Comparison of ENCODE assay signal across 38 cellular contexts in genomic region chr22:43431821-43432554, GRCh38. TPM values are rescaled to one million over a fixed set of nuclear protein-coding genes. Genes with fewer than 3 reads are reported as not detected.
"Had no signal": no experiment of that assay in that cellular context is flagged by ENCODE, and none has a peak within 500 bp of the region (broad histone marks: within the 10 kb centered on the region; RNA-seq: fewer than 3 reads in every experiment).

No MANE protein-coding gene starts in this region.

- H3K36me3 ChIP-seq: adrenal gland, esophagus muscularis mucosa, gastrocnemius medialis, heart left ventricle had no signal

- H3K4me1 Mint-ChIP-seq: activated CD4-positive, alpha-beta T cell treated with anti-CD3 and anti-CD28 coated beads for 36 hours; activated CD4-positive, alpha-beta T cell treated with anti-CD3 and anti-CD28 coated beads, Interleukin-2, amount 10 ng/mL, durations not matched to agents 24 days and 14 days; activated CD8-positive, alpha-beta memory T cell treated with anti-CD3 and anti-CD28 coated beads, Interleukin-2, amount 10 ng/mL, durations not matched to agents 7 days and 5 days; activated naive CD4-positive, alpha-beta T cell treated with anti-CD3 and anti-CD28 coated beads, Interleukin-2, amount 50 U/mL, for 24 hours; activated naive CD8-positive, alpha-beta T cell treated with anti-CD3 and anti-CD28 coated beads for 36 hours; activated naive CD8-positive, alpha-beta T cell treated with anti-CD3 and anti-CD28 coated beads, Interleukin-2, amount 50 U/mL, for 24 hours; endodermal cell; T-cell had no signal

- H3K9me3 Mint-ChIP-seq: activated CD4-positive, alpha-beta memory T cell treated with anti-CD3 and anti-CD28 coated beads for 36 hours; activated CD4-positive, alpha-beta T cell treated with anti-CD3 and anti-CD28 coated beads, Interleukin-2, amount 10 ng/mL, durations not matched to agents 24 days and 14 days; activated naive CD4-positive, alpha-beta T cell treated with anti-CD3 and anti-CD28 coated beads for 36 hours; activated naive CD4-positive, alpha-beta T cell treated with anti-CD3 and anti-CD28 coated beads, Interleukin-2, amount 50 U/mL, for 24 hours; activated naive CD8-positive, alpha-beta T cell treated with anti-CD3 and anti-CD28 coated beads for 36 hours; activated naive CD8-positive, alpha-beta T cell treated with anti-CD3 and anti-CD28 coated beads, Interleukin-2, amount 50 U/mL, for 24 hours; activated T-helper 1 cell treated with anti-CD3 and anti-CD28 coated beads, Interleukin-12 subunit alpha, Interleukin-12 subunit beta, Interleukin-2, Interleukin-4 antibody, amounts not matched to agents 30 ng/mL and 10 ng/mL and 1 ng/mL, durations not matched to agents 14 hours and 24 hours and 36 hours; activated T-helper 2 cell treated with anti-CD3 and anti-CD28 coated beads, Interferon-gamma antibody, Interleukin-2, Interleukin-4, amounts not matched to agents 10 μg/mL and 5 μg/mL and 100 μg/mL, durations not matched to agents 14 hours and 24 hours and 36 hours; dendritic cell treated with granulocyte-macrophage colony-stimulating factor and Interleukin-4, amounts not matched to agents 40 ng/mL and 50 ng/mL, for 4 days; endodermal cell; T-cell; T-helper 1 cell treated with Interleukin-12 subunit alpha and Interleukin-12 subunit beta and Interleukin-4 antibody, amounts not matched to agents 30 μg/mL and 1 μg/mL, for 36 hours had no signal

- H3K4me3 Mint-ChIP-seq: activated CD4-positive, alpha-beta memory T cell treated with anti-CD3 and anti-CD28 coated beads for 36 hours; activated CD4-positive, alpha-beta T cell treated with anti-CD3 and anti-CD28 coated beads for 36 hours; activated CD4-positive, alpha-beta T cell treated with anti-CD3 and anti-CD28 coated beads, Interleukin-2, amount 10 ng/mL, durations not matched to agents 24 days and 14 days; activated CD8-positive, alpha-beta memory T cell treated with anti-CD3 and anti-CD28 coated beads, Interleukin-2, amount 10 ng/mL, durations not matched to agents 7 days and 5 days; activated CD8-positive, alpha-beta T cell treated with anti-CD3 and anti-CD28 coated beads, Interleukin-2, amount 10 ng/mL, durations not matched to agents 7 days and 5 days; activated naive CD4-positive, alpha-beta T cell treated with anti-CD3 and anti-CD28 coated beads for 36 hours; activated naive CD4-positive, alpha-beta T cell treated with anti-CD3 and anti-CD28 coated beads, Interleukin-2, amount 50 U/mL, for 24 hours; activated naive CD8-positive, alpha-beta T cell treated with anti-CD3 and anti-CD28 coated beads for 36 hours; activated naive CD8-positive, alpha-beta T cell treated with anti-CD3 and anti-CD28 coated beads, Interleukin-2, amount 50 U/mL, for 24 hours; activated T-helper 1 cell treated with anti-CD3 and anti-CD28 coated beads, Interleukin-12 subunit alpha, Interleukin-12 subunit beta, Interleukin-2, Interleukin-4 antibody, amounts not matched to agents 30 ng/mL and 10 ng/mL and 1 ng/mL, durations not matched to agents 14 hours and 24 hours and 36 hours; dendritic cell treated with granulocyte-macrophage colony-stimulating factor and Interleukin-4, amounts not matched to agents 40 ng/mL and 50 ng/mL, for 4 days; endodermal cell; T-cell; T-helper 1 cell treated with Interleukin-12 subunit alpha and Interleukin-12 subunit beta and Interleukin-4 antibody, amounts not matched to agents 30 μg/mL and 1 μg/mL, for 36 hours had no signal

- H3K27me3 ChIP-seq: body of pancreas had no signal

- DNase-seq: activated CD4-positive, alpha-beta memory T cell treated with anti-CD3 and anti-CD28 coated beads for 36 hours; activated CD4-positive, alpha-beta T cell treated with anti-CD3 and anti-CD28 coated beads for 36 hours; activated CD4-positive, alpha-beta T cell treated with anti-CD3 and anti-CD28 coated beads, Interleukin-2, amount 10 ng/mL, durations not matched to agents 24 days and 14 days; activated CD4-positive, CD25-positive, alpha-beta regulatory T cell; activated CD4-positive, CD25-positive, alpha-beta regulatory T cell treated with anti-CD3 and anti-CD28 coated beads, Interleukin-2, amount 50 U/mL, for 72 hours; activated CD8-positive, alpha-beta memory T cell treated with anti-CD3 and anti-CD28 coated beads, Interleukin-2, amount 10 ng/mL, durations not matched to agents 7 days and 5 days; activated CD8-positive, alpha-beta memory T cell treated with anti-CD3 and anti-CD28 coated beads, Interleukin-2, amount 50 U/mL, for 4 hours; activated CD8-positive, alpha-beta T cell treated with anti-CD3 and anti-CD28 coated beads, Interleukin-2, amount 10 ng/mL, durations not matched to agents 7 days and 5 days; activated effector memory CD4-positive, alpha-beta T cell treated with anti-CD3 and anti-CD28 coated beads, Interleukin-2, amount 50 U/mL, for 16 hours; activated naive CD4-positive, alpha-beta T cell treated with anti-CD3 and anti-CD28 coated beads for 36 hours; activated naive CD8-positive, alpha-beta T cell treated with anti-CD3 and anti-CD28 coated beads for 36 hours; activated naive CD8-positive, alpha-beta T cell treated with anti-CD3 and anti-CD28 coated beads, Interleukin-2, amount 50 U/mL, for 24 hours; activated T-cell treated with anti-CD3 and anti-CD28 coated beads, Interleukin-2, amount 50 U/mL, for 1 hour; activated T-cell treated with anti-CD3 and anti-CD28 coated beads, Interleukin-2, amount 50 U/mL, for 48 hours; adrenal gland; amygdala; body of pancreas; caudate nucleus; cerebellar nuclear complex; effector memory CD4-positive, alpha-beta T cell; endodermal cell; erythroblast; foreskin keratinocyte; gastrocnemius medialis; glutamatergic neuron; heart left ventricle; T-cell had no signal

- H3K4me1 ChIP-seq: adrenal gland, esophagus muscularis mucosa, foreskin keratinocyte, gastrocnemius medialis, heart left ventricle had no signal

- H3K27ac ChIP-seq: adrenal gland, body of pancreas, coronary artery, esophagus muscularis mucosa, foreskin keratinocyte, gastrocnemius medialis, heart left ventricle had no signal

- H3K4me3 ChIP-seq: adrenal gland, body of pancreas, coronary artery, dorsolateral prefrontal cortex, esophagus muscularis mucosa, gastrocnemius medialis, heart left ventricle had no signal

- H3K27ac Mint-ChIP-seq: activated CD4-positive, alpha-beta memory T cell treated with anti-CD3 and anti-CD28 coated beads for 36 hours; activated CD4-positive, alpha-beta T cell treated with anti-CD3 and anti-CD28 coated beads for 36 hours; activated CD4-positive, alpha-beta T cell treated with anti-CD3 and anti-CD28 coated beads, Interleukin-2, amount 10 ng/mL, durations not matched to agents 24 days and 14 days; activated CD8-positive, alpha-beta memory T cell treated with anti-CD3 and anti-CD28 coated beads, Interleukin-2, amount 10 ng/mL, durations not matched to agents 7 days and 5 days; activated CD8-positive, alpha-beta T cell treated with anti-CD3 and anti-CD28 coated beads, Interleukin-2, amount 10 ng/mL, durations not matched to agents 7 days and 5 days; activated naive CD4-positive, alpha-beta T cell treated with anti-CD3 and anti-CD28 coated beads for 36 hours; activated naive CD4-positive, alpha-beta T cell treated with anti-CD3 and anti-CD28 coated beads, Interleukin-2, amount 50 U/mL, for 24 hours; activated naive CD8-positive, alpha-beta T cell treated with anti-CD3 and anti-CD28 coated beads for 36 hours; activated naive CD8-positive, alpha-beta T cell treated with anti-CD3 and anti-CD28 coated beads, Interleukin-2, amount 50 U/mL, for 24 hours; activated T-helper 1 cell treated with anti-CD3 and anti-CD28 coated beads, Interleukin-12 subunit alpha, Interleukin-12 subunit beta, Interleukin-2, Interleukin-4 antibody, amounts not matched to agents 30 ng/mL and 10 ng/mL and 1 ng/mL, durations not matched to agents 14 hours and 24 hours and 36 hours; activated T-helper 2 cell treated with anti-CD3 and anti-CD28 coated beads, Interferon-gamma antibody, Interleukin-2, Interleukin-4, amounts not matched to agents 10 μg/mL and 5 μg/mL and 100 μg/mL, durations not matched to agents 14 hours and 24 hours and 36 hours; dendritic cell treated with granulocyte-macrophage colony-stimulating factor and Interleukin-4, amounts not matched to agents 40 ng/mL and 50 ng/mL, for 4 days; endodermal cell; T-cell; T-helper 1 cell treated with Interleukin-12 subunit alpha and Interleukin-12 subunit beta and Interleukin-4 antibody, amounts not matched to agents 30 μg/mL and 1 μg/mL, for 36 hours had no signal

- H3K36me3 Mint-ChIP-seq: activated CD4-positive, alpha-beta memory T cell treated with anti-CD3 and anti-CD28 coated beads for 36 hours; activated CD8-positive, alpha-beta memory T cell treated with anti-CD3 and anti-CD28 coated beads, Interleukin-2, amount 10 ng/mL, durations not matched to agents 7 days and 5 days; activated naive CD4-positive, alpha-beta T cell treated with anti-CD3 and anti-CD28 coated beads, Interleukin-2, amount 50 U/mL, for 24 hours; activated naive CD8-positive, alpha-beta T cell treated with anti-CD3 and anti-CD28 coated beads for 36 hours; T-cell had no signal

- H3K9me3 ChIP-seq: adrenal gland, body of pancreas, esophagus muscularis mucosa, gastrocnemius medialis, heart left ventricle had no signal

RNA-seq across cellular contexts. Expression of gene MPPED1, which starts 20.2 kb away (rescaled TPM):
- total RNA-seq: activated CD4-positive, alpha-beta memory T cell treated with anti-CD3 and anti-CD28 coated beads for 36 hours; activated CD4-positive, alpha-beta T cell treated with anti-CD3 and anti-CD28 coated beads for 36 hours; activated CD4-positive, alpha-beta T cell treated with anti-CD3 and anti-CD28 coated beads, Interleukin-2, amount 10 ng/mL, durations not matched to agents 24 days and 14 days; activated CD8-positive, alpha-beta memory T cell treated with anti-CD3 and anti-CD28 coated beads for 36 hours; activated CD8-positive, alpha-beta memory T cell treated with anti-CD3 and anti-CD28 coated beads, Interleukin-2, amount 10 ng/mL, durations not matched to agents 7 days and 5 days; activated CD8-positive, alpha-beta T cell treated with anti-CD3 and anti-CD28 coated beads, Interleukin-2, amount 10 ng/mL, durations not matched to agents 7 days and 5 days; activated naive CD4-positive, alpha-beta T cell treated with anti-CD3 and anti-CD28 coated beads for 36 hours; activated naive CD8-positive, alpha-beta T cell treated with anti-CD3 and anti-CD28 coated beads for 36 hours; activated T-helper 1 cell treated with anti-CD3 and anti-CD28 coated beads, Interleukin-12 subunit alpha, Interleukin-12 subunit beta, Interleukin-2, Interleukin-4 antibody, amounts not matched to agents 30 ng/mL and 10 ng/mL and 1 ng/mL, durations not matched to agents 14 hours and 24 hours and 36 hours; activated T-helper 2 cell treated with anti-CD3 and anti-CD28 coated beads, Interferon-gamma antibody, Interleukin-2, Interleukin-4, amounts not matched to agents 10 μg/mL and 5 μg/mL and 100 μg/mL, durations not matched to agents 14 hours and 24 hours and 36 hours; aorta; body of pancreas; esophagus muscularis mucosa; foreskin keratinocyte; gastrocnemius medialis; T-cell; T-helper 2 cell treated with Interferon-gamma antibody and Interleukin-4, amounts not matched to agents 100 ng/mL and 5 ng/mL, for 36 hours had no signal
- polyA plus RNA-seq: aorta, foreskin keratinocyte, heart left ventricle had no signal
